ENCODE assay signal across 9 cellular contexts in genomic region chr5:141343242-141343952, GRCh38. TPM values are rescaled to one million over a fixed set of nuclear protein-coding genes. Genes with fewer than 3 reads are reported as not detected.
DNase-seq lines count a peak whose midpoint lies in the region; ATAC-seq and TF ChIP-seq lines count a peak whose summit lies in the region.
"Had no signal": no experiment of that assay in that cellular context is flagged by ENCODE, and none has a peak within 500 bp of the region (broad histone marks: within the 10 kb centered on the region; RNA-seq: fewer than 3 reads in every experiment).

Gene PCDHGA3, plus strand, starts transcription at chr5:141343829. Its CDS starts 205 bp downstream, at chr5:141344034.

- peaks cover 59% of the 10 kb centered on the region for H3K9me3 ChIP-seq in lower lobe of right lung

- H3K27ac Mint-ChIP-seq in CD14-positive monocyte: peak within 1 kb of the TSS in 1 of 7 donors; percentile 28

- no peaks in the 10 kb centered on the region for H3K36me3 ChIP-seq in lower lobe of right lung
- H3K36me3 ChIP-seq: SJCRH30 had no signal

- H3K4me3 Mint-ChIP-seq in CD14-positive monocyte: peak within 1 kb of the TSS; percentile 66 to 71

- DNase-seq in CD14-positive monocyte (ENCODE audit: low spot score) (no peak), HL-60 (ENCODE audit: low read depth in 1 of 2, low spot score in 1 of 2) (peak in 1 of 2 experiments; percentile 9), cardiac fibroblast (ENCODE audit: low read depth in 2 of 2) (peak; percentile 59 to 73), lower lobe of right lung (no peak), NCI-H1105 (lab: John Stamatoyannopoulos, UW) (no peak), anterior cingulate cortex (lab: John Stamatoyannopoulos, UW) (no peak)
- no peak for DNase-seq in effector CD8-positive, alpha-beta T cell (lab: John Stamatoyannopoulos, UW)

- peaks cover 33 to 69% (median 58%) of the 10 kb centered on the region in 3 donors for H3K27me3 Mint-ChIP-seq in CD14-positive monocyte (ENCODE audit: low read depth in 3 of 3)

- H3K36me3 Mint-ChIP-seq in CD14-positive monocyte: peaks cover 4 to 11% of the 10 kb centered on the region in 2 donors

- H3K4me1 ChIP-seq in lower lobe of right lung: no peaks in the 10 kb centered on the region
- H3K4me1 ChIP-seq: SJCRH30 had no signal

- ATAC-seq in lower lobe of right lung (no peak), GM21576 (IDR thresholded peaks at IDR 0.05; ENCODE audit: unreplicated experiment) (no peak)

- H3K4me3 ChIP-seq in HL-60 (replicated peaks; ENCODE audit: insufficient read depth, low read length) (no peak within 1 kb of the TSS), cardiac fibroblast (replicated peaks in 1 of 2; ENCODE audit: low read depth in 2 of 2, low read length in 2 of 2) (peak within 1 kb of the TSS; percentile 25 to 35), lower lobe of right lung (peak within 1 kb of the TSS; percentile 22)
- H3K4me3 ChIP-seq: SJCRH30 had no signal

- TF ChIP-seq CTCF in CD14-positive monocyte (IDR thresholded peaks at IDR 0.05) (peak; percentile 15), HL-60 (IDR thresholded peaks at IDR 0.05; ENCODE audit: insufficient read depth, low read length) (peak; percentile 10), cardiac fibroblast (IDR thresholded peaks at IDR 0.05; ENCODE audit: low read depth, low read length) (peak; percentile 46), lower lobe of right lung (IDR thresholded peaks at IDR 0.05) (peak; percentile 22)

- H3K27me3 ChIP-seq in HL-60 (ENCODE audit: insufficient read depth, poor library complexity, severe bottlenecking) (no peaks in the 10 kb centered on the region), lower lobe of right lung (ENCODE audit: low read depth) (no peaks in the 10 kb centered on the region)
- H3K27me3 ChIP-seq: SJCRH30 had no signal

- peaks cover 2% of the 10 kb centered on the region for H3K4me1 Mint-ChIP-seq in CD14-positive monocyte

- intact Hi-C loops in CD14-positive monocyte (cut with micrococcal nuclease) (no loop called here), lower lobe of right lung (cut with DNase I) (no loop called here)

- peaks cover 48 to 83% (median 75%) of the 10 kb centered on the region in 7 donors for H3K9me3 Mint-ChIP-seq in CD14-positive monocyte

- no peak within 1 kb of the TSS for H3K27ac ChIP-seq in HL-60 (replicated peaks)
- H3K27ac ChIP-seq in lower lobe of right lung: no peak within 1 kb of the TSS
- H3K27ac ChIP-seq: SJCRH30 had no signal

RNA-seq across cellular contexts. Expression of gene PCDHGA3, which starts in this region (rescaled TPM):
- not detected for polyA plus RNA-seq in CD14-positive monocyte
- total RNA-seq in lower lobe of right lung: 1.8 TPM

Comparison
In these comparisons a context has a peak if more than half of its experiments do, and no peak if none do; other contexts are left out.
1. DNase-seq: peak in cardiac fibroblast (2 of 2); none in CD14-positive monocyte (single experiment), lower lobe of right lung (single experiment), effector CD8-positive, alpha-beta T cell (single experiment), NCI-H1105 (single experiment) and anterior cingulate cortex (0 of 58).
2. Peak in every context shown above with its lines, with median percentiles within 50 percentile points of each other: CTCF ChIP-seq.